ENCODE assay signal across 8 cellular contexts in genomic region chr17:82106697-82107305, GRCh38. TPM values are rescaled to one million over a fixed set of nuclear protein-coding genes. Genes with fewer than 3 reads are reported as not detected.
DNase-seq lines count a peak whose midpoint lies in the region; ATAC-seq and TF ChIP-seq lines count a peak whose summit lies in the region.

No MANE protein-coding gene starts in this region.

- no peak overlapping the region for H3K4me3 Mint-ChIP-seq in glutamatergic neuron (ENCODE audit: unreplicated experiment)

- H3K9me3 Mint-ChIP-seq in glutamatergic neuron (ENCODE audit: unreplicated experiment), result peaks cover 14% of the 10 kb centered on the region

- no peaks in the 10 kb centered on the region for H3K27me3 ChIP-seq in SJCRH30

- H3K4me3 ChIP-seq in SJCRH30, result peak overlapping the region; percentile 47
- H3K4me3 ChIP-seq in skin epidermis, result peak overlapping the region; percentile 6 to 29 (median 18)

- H3K36me3 ChIP-seq in SJCRH30, result no peaks in the 10 kb centered on the region

- H3K27ac Mint-ChIP-seq in glutamatergic neuron (ENCODE audit: unreplicated experiment), result peak overlapping the region; percentile 82

- H3K4me1 ChIP-seq in SJCRH30, result peaks cover 40% of the 10 kb centered on the region

- H3K27me3 Mint-ChIP-seq in glutamatergic neuron (ENCODE audit: unreplicated experiment), result peaks cover 7% of the 10 kb centered on the region

- H3K27ac ChIP-seq in SJCRH30 (peak overlapping the region; percentile 52), skin epidermis (peak overlapping the region in 20 of 21 experiments; percentile 65 to 97 (median 81))

- no peak for TF ChIP-seq CTCF in glutamatergic neuron (IDR thresholded peaks at IDR 0.05; ENCODE audit: partially characterized antibody, unreplicated experiment)

- peaks cover 17% of the 10 kb centered on the region for H3K4me1 Mint-ChIP-seq in glutamatergic neuron (ENCODE audit: low read depth, unreplicated experiment)

- DNase-seq in SJCRH30, result peak in 1 of 2 experiments; percentile 43
- peak; percentile 44 for DNase-seq in glutamatergic neuron
- no peak for DNase-seq in OCI-M1 (lab: John Stamatoyannopoulos, UW)
- DNase-seq in Kasumi-1 (lab: John Stamatoyannopoulos, UW), result no peak
- no peak for DNase-seq in midbrain (lab: John Stamatoyannopoulos, UW)
- DNase-seq in DMS153 (lab: John Stamatoyannopoulos, UW), result no peak

- no peaks in the 10 kb centered on the region for H3K9me3 ChIP-seq in SJCRH30 (replicated peaks)

- ATAC-seq in GM19467 (IDR thresholded peaks at IDR 0.05; ENCODE audit: unreplicated experiment), result peak; percentile 20

- no peaks in the 10 kb centered on the region for H3K36me3 Mint-ChIP-seq in glutamatergic neuron (ENCODE audit: unreplicated experiment)

RNA-seq across cellular contexts. Expression of gene FASN, which starts 8.8 kb away (rescaled TPM):
- total RNA-seq in SJCRH30 (2014; rRNA removed; shearing (Covaris generic)), result 141 and 151 TPM in 2 replicates
- total RNA-seq in glutamatergic neuron (ENCODE audit: unreplicated experiment), result 439 TPM

RNA-seq across cellular contexts. Expression of gene DUS1L, which starts 41.2 kb away (rescaled TPM):
- 112 and 126 TPM in 2 replicates for total RNA-seq in SJCRH30 (2014; rRNA removed; shearing (Covaris generic))
- total RNA-seq in glutamatergic neuron (ENCODE audit: unreplicated experiment), result 122 TPM

RNA-seq across cellular contexts. Expression of gene GPS1, which starts 55.1 kb away (rescaled TPM):
- total RNA-seq in SJCRH30 (2014; rRNA removed; shearing (Covaris generic)), result 168 and 176 TPM in 2 replicates
- total RNA-seq in glutamatergic neuron (ENCODE audit: unreplicated experiment), result 115 TPM

RNA-seq across cellular contexts. Expression of gene RFNG, which starts 55.2 kb away (rescaled TPM):
- 21.8 and 26.5 TPM in 2 replicates for total RNA-seq in SJCRH30 (2014; rRNA removed; shearing (Covaris generic))
- 50.8 TPM for total RNA-seq in glutamatergic neuron (ENCODE audit: unreplicated experiment)
